ENCODE assay signal across 15 cellular contexts in the genomic region with DNA sequence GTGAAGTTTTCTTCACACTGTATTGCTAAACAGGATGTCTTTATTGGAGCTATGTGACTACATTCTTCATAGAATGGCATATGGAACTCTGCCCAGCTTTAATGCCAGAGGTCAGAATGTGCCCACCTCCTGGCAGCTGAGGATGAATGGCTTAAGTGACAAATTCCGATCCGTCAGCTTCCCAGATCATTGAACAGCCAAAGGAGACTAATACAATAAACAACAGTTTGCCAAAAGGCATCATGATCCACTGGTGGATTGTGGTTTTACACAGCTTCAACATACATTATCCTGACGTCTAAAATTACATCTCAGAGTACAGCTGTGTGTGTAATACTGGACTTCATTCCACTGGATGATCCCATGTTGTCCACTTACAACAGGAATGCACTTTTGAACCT.
DNase-seq lines count a peak whose midpoint lies in the region; ATAC-seq and TF ChIP-seq lines count a peak whose summit lies in the region.
"Had no signal": no experiment of that assay in that cellular context is flagged by ENCODE, and none has a peak within 500 bp of the region (broad histone marks: within the 10 kb centered on the region; RNA-seq: fewer than 3 reads in every experiment).

No MANE protein-coding gene starts in this region.

- H3K36me3 Mint-ChIP-seq in T-cell, result peaks cover 11% of the 10 kb centered on the region

- no peak overlapping the region for H3K27ac ChIP-seq in AG04450 (ENCODE audit: low read depth, low read length)
- peak overlapping the region; percentile 50 for H3K27ac ChIP-seq in brain microvascular endothelial cell
- peak overlapping the region; percentile 81 for H3K27ac ChIP-seq in mesenchymal stem cell (ENCODE audit: low read length, poor library complexity, severe bottlenecking)

- WGBS in mesenchymal stem cell, result 0% methylated on average over 3 of the region's 3 CpGs

- H3K23ac ChIP-seq in mesenchymal stem cell (ENCODE audit: low read length in 2 of 2), result no peak overlapping the region

- peaks cover 3% of the 10 kb centered on the region for H3K4me1 ChIP-seq in mesenchymal stem cell (ENCODE audit: control insufficient read depth, insufficient read depth, low read depth, low read length)

- H2AFZ ChIP-seq in mesenchymal stem cell (ENCODE audit: low read depth, low read length), result no peak overlapping the region
- H2AFZ ChIP-seq: GM23338 had no signal

- no peak overlapping the region for H3K4me3 Mint-ChIP-seq in T-cell
- H3K4me3 Mint-ChIP-seq: activated CD4-positive, alpha-beta T cell treated with anti-CD3 and anti-CD28 coated beads, Interleukin-2, amount 10 ng/mL, durations not matched to agents 24 days and 14 days; GM23338; neural crest cell; stimulated activated naive CD8-positive, alpha-beta T cell treated with anti-CD3 and anti-CD28 coated beads, Interleukin-15, Interleukin-2, amounts not matched to agents 100 ng/mL and 50 ng/mL, for 24 hours had no signal

- DNase-seq in AG04450 (ENCODE audit: low read depth, low spot score), result peak; percentile 32
- DNase-seq in LHCN-M2 (ENCODE audit: low read depth), result peak; percentile 88
- DNase-seq in brain microvascular endothelial cell, result peak; percentile 48
- DNase-seq in mesenchymal stem cell, result peak; percentile 76
- no peak for DNase-seq in Right ventricle myocardium inferior (ENCODE audit: missing footprints)
- DNase-seq in T-cell, result no peak
- DNase-seq in KG1 (lab: John Stamatoyannopoulos, UW), result no peak
- DNase-seq: activated CD4-positive, alpha-beta T cell treated with anti-CD3 and anti-CD28 coated beads, Interleukin-2, amount 10 ng/mL, durations not matched to agents 24 days and 14 days; activated effector memory CD4-positive, alpha-beta T cell treated with Interleukin-2 at 50 U/mL for 16 hours; SIG-M5; stimulated activated CD4-positive, alpha-beta T cell treated with anti-CD3 and anti-CD28 coated beads, Interleukin-2, amount 100 ng/mL, for 24 hours had no signal

- intact Hi-C loops in Right ventricle myocardium inferior (cut with DNase I), result no loop called here

- H2BK120ac ChIP-seq in mesenchymal stem cell (ENCODE audit: low read depth, low read length), result no peak overlapping the region

- H2BK15ac ChIP-seq in mesenchymal stem cell (ENCODE audit: low read depth, poor library complexity, severe bottlenecking), result no peak overlapping the region

- H3K18ac ChIP-seq in mesenchymal stem cell (ENCODE audit: low read depth in 1 of 2, low read length in 2 of 2), result no peak overlapping the region

- peak overlapping the region; percentile 8 for H3K9ac ChIP-seq in mesenchymal stem cell (ENCODE audit: low read length)

- H3K9me3 Mint-ChIP-seq in T-cell, result peaks cover 7 to 15% (median 11%) of the 10 kb centered on the region in 3 donors

- H2BK12ac ChIP-seq in mesenchymal stem cell (ENCODE audit: low read length in 2 of 2), result peak overlapping the region; percentile 1 to 95

- TF ChIP-seq CTCF in AG04450 (IDR thresholded peaks at IDR 0.05; ENCODE audit: low read depth, low read length) (no peak), brain microvascular endothelial cell (IDR thresholded peaks at IDR 0.05; ENCODE audit: low read depth, low read length, missing control alignments) (no peak)

- H2AK5ac ChIP-seq in mesenchymal stem cell (ENCODE audit: low read length, severe bottlenecking), result peak overlapping the region; percentile 20

- no peaks in the 10 kb centered on the region for H3K36me3 ChIP-seq in brain microvascular endothelial cell (replicated peaks)
- H3K36me3 ChIP-seq in mesenchymal stem cell (ENCODE audit: control insufficient read depth in 1 of 2, insufficient read depth in 2 of 2, low read depth in 1 of 2, low read length in 2 of 2), result no peaks in the 10 kb centered on the region

- no peak overlapping the region for H2BK5ac ChIP-seq in mesenchymal stem cell (ENCODE audit: low read depth, low read length, poor library complexity, severe bottlenecking)

- CTCF ChIA-PET in AG04450 (lab: Charles Lee), result interaction anchor here (1.0 to 1.6 kb wide), 2 partner anchors 47 to 349 kb away, joined by 3 to 5 read pairs; no protein-coding TSS in a partner anchor
- CTCF ChIA-PET in T-cell (lab: Charles Lee), result interaction anchor here in 1 of 2 donors (0.6 to 1.2 kb wide), 2 partner anchors 29 to 612 kb away, joined by 3 to 9 read pairs; no protein-coding TSS in a partner anchor

- H3K9me3 ChIP-seq in AG04450 (ENCODE audit: control insufficient read depth, insufficient read depth, low read length) (no peaks in the 10 kb centered on the region), mesenchymal stem cell (ENCODE audit: control insufficient read depth, low read length) (peaks cover 12% of the 10 kb centered on the region)

- peaks cover 17 to 39% (median 38%) of the 10 kb centered on the region in 3 donors for H3K4me1 Mint-ChIP-seq in T-cell

- H3K27me3 ChIP-seq in AG04450 (ENCODE audit: control insufficient read depth, insufficient read depth, low read length) (no peaks in the 10 kb centered on the region), brain microvascular endothelial cell (replicated peaks) (no peaks in the 10 kb centered on the region), mesenchymal stem cell (ENCODE audit: control insufficient read depth in 1 of 2, insufficient read depth in 1 of 2, low read length in 2 of 2) (no peaks in the 10 kb centered on the region)

- no peaks in the 10 kb centered on the region for H3K27me3 Mint-ChIP-seq in T-cell
- H3K27me3 Mint-ChIP-seq: activated CD4-positive, alpha-beta T cell treated with anti-CD3 and anti-CD28 coated beads, Interleukin-2, amount 10 ng/mL, durations not matched to agents 24 days and 14 days; stimulated activated naive CD8-positive, alpha-beta T cell treated with anti-CD3 and anti-CD28 coated beads, Interleukin-15, Interleukin-2, amounts not matched to agents 100 ng/mL and 50 ng/mL, for 24 hours had no signal

- H3K14ac ChIP-seq in mesenchymal stem cell (ENCODE audit: low read length in 2 of 2), result no peak overlapping the region

- peak overlapping the region in 1 of 2 experiments; percentile 45 for H3K4ac ChIP-seq in mesenchymal stem cell (ENCODE audit: low read depth in 1 of 2, low read length in 2 of 2)

- H4K8ac ChIP-seq in mesenchymal stem cell (ENCODE audit: low read length), result no peak overlapping the region

- in situ Hi-C loops in brain microvascular endothelial cell (cut with HindIII; ENCODE audit: low pct_ligation_motif_present, low sequenced_read_pairs), result no loop called here

- H3K4me2 ChIP-seq in mesenchymal stem cell (ENCODE audit: low read length, poor library complexity, severe bottlenecking), result peak overlapping the region; percentile 20
- H3K4me2 ChIP-seq: GM23338 had no signal

- H3K4me3 ChIP-seq in AG04450 (ENCODE audit: low read depth, low read length), result no peak overlapping the region
- no peak overlapping the region for H3K4me3 ChIP-seq in brain microvascular endothelial cell (ENCODE audit: low read depth, low read length)
- H3K4me3 ChIP-seq in mesenchymal stem cell (ENCODE audit: insufficient read depth in 1 of 2, low read depth in 1 of 2, low read length in 2 of 2), result no peak overlapping the region
- H3K4me3 ChIP-seq: GM23338 had no signal

- ATAC-seq in HG02588 (IDR thresholded peaks at IDR 0.05; ENCODE audit: unreplicated experiment), result no peak
- ATAC-seq in Right ventricle myocardium inferior, result no peak
- ATAC-seq in T-cell (replicated peaks in 1 of 4), result no peak
- ATAC-seq: GM23338 had no signal

- no peak overlapping the region for H3K27ac Mint-ChIP-seq in T-cell
- H3K27ac Mint-ChIP-seq: activated CD4-positive, alpha-beta T cell treated with anti-CD3 and anti-CD28 coated beads, Interleukin-2, amount 10 ng/mL, durations not matched to agents 24 days and 14 days; GM23338; stimulated activated naive CD8-positive, alpha-beta T cell treated with anti-CD3 and anti-CD28 coated beads, Interleukin-15, Interleukin-2, amounts not matched to agents 100 ng/mL and 50 ng/mL, for 24 hours had no signal

- H3K79me1 ChIP-seq in mesenchymal stem cell (replicated peaks; ENCODE audit: low read length, poor library complexity, severe bottlenecking), result peaks cover 3% of the 10 kb centered on the region

- POLR2A ChIA-PET in AG04450 (lab: Yijun Ruan, JAX) (interaction anchor here (0.7 to 2.1 kb wide), 4 partner anchors 8 to 207 kb away, joined by 3 to 8 read pairs (median 4); no protein-coding TSS in a partner anchor), T-cell (lab: Charles Lee) (no interaction called here)

- no peak overlapping the region for H4K91ac ChIP-seq in mesenchymal stem cell (ENCODE audit: low read length)

Comparison
In these comparisons a context has a peak if more than half of its experiments do, and no peak if none do; other contexts are left out.
1. DNase-seq: peak in AG04450 (single experiment), LHCN-M2 (single experiment), brain microvascular endothelial cell (single experiment) and mesenchymal stem cell (single experiment); none in Right ventricle myocardium inferior (single experiment), T-cell (0 of 34) and KG1 (single experiment).